1 cellular context compared by ENCODE assay signal in genomic region chr19:9584073-9584833, GRCh38.
TF ChIP-seq lines count a peak whose summit lies in the region.

Gene ZNF121 (minus strand): TSS chr19:9584504. CDS start chr19:9568097, 16,407 bp downstream.

TF ChIP-seq in K562, 482 proteins besides CTCF, POLR2A, EP300 and RAD21 (continued from another document and continues in another):
- TF ChIP-seq REST (CRISPR knock-in tag; IDR thresholded peaks at IDR 0.05; ENCODE audit: low read depth) (peak; percentile 71; the same call in 1 of the 2 replicates), FOXP4 (CRISPR knock-in tag; IDR thresholded peaks at IDR 0.05; ENCODE audit: borderline replicate concordance) (0 out of 2 replicates have a peak, but pooled peaks have one; percentile 42), CGGBP1 (CRISPR knock-in tag; IDR thresholded peaks at IDR 0.05) (no peak), ESRRA (IDR thresholded peaks at IDR 0.05; ENCODE audit: borderline replicate concordance, low read depth) (peak; percentile 38; the same call in 1 of the 2 replicates), TGIF2 (CRISPR knock-in tag; IDR thresholded peaks at IDR 0.05) (no peak), THRA (IDR thresholded peaks at IDR 0.05) (no peak), ZNF384 (IDR thresholded peaks at IDR 0.05; ENCODE audit: low read depth, low read length) (no peak), JUND (IDR thresholded peaks at IDR 0.05; ENCODE audit: borderline replicate concordance, low read depth, low read length) (peak; percentile 94), JUND (tag; IDR thresholded peaks at IDR 0.05; ENCODE audit: borderline replicate concordance, low read depth, low read length) (peak; percentile 92; the same call in 2 of the 3 replicates), HNRNPLL (IDR thresholded peaks at IDR 0.05; ENCODE audit: low read depth, low read length, poor library complexity, severe bottlenecking) (no peak), LARP7 (IDR thresholded peaks at IDR 0.05) (no peak), PHTF2 (CRISPR knock-in tag; IDR thresholded peaks at IDR 0.05) (no peak), NR3C1 (CRISPR knock-in tag; IDR thresholded peaks at IDR 0.05) (no peak), CEBPB (tag; IDR thresholded peaks at IDR 0.05) (no peak), ARID2 (IDR thresholded peaks at IDR 0.05) (no peak), NFRKB (IDR thresholded peaks at IDR 0.05; ENCODE audit: low read depth) (peak; percentile 93), ZNF586 (CRISPR knock-in tag; conservative IDR thresholded peaks at IDR 0.05) (no peak), SAFB2 (IDR thresholded peaks at IDR 0.05; ENCODE audit: borderline replicate concordance, low read depth, low read length, severe bottlenecking) (no peak), ARHGAP35 (IDR thresholded peaks at IDR 0.05; ENCODE audit: partially characterized antibody) (no peak), MTA3 (IDR thresholded peaks at IDR 0.05; ENCODE audit: borderline replicate concordance) (peak; percentile 81; the same call in 1 of the 2 replicates), DACH1 (IDR thresholded peaks at IDR 0.05; ENCODE audit: partially characterized antibody) (no peak), FUS (optimal IDR thresholded peaks at IDR 0.05; ENCODE audit: low read depth, low read length) (no peak), MAFG (tag; conservative IDR thresholded peaks at IDR 0.05) (no peak), PRDM10 (IDR thresholded peaks at IDR 0.05; ENCODE audit: partially characterized antibody) (peak; percentile 79), HDAC1 (IDR thresholded peaks at IDR 0.05) (peak in 1 of 2 experiments; percentile 96; a peak in 2 of 4 replicates), HIVEP1 (CRISPR knock-in tag; IDR thresholded peaks at IDR 0.05) (no peak), BRCA1 (IDR thresholded peaks at IDR 0.05) (no peak), BRCA1 (CRISPR knock-in tag; IDR thresholded peaks at IDR 0.05) (no peak), ZNF785 (CRISPR knock-in tag; IDR thresholded peaks at IDR 0.05) (no peak), ZSCAN29 (IDR thresholded peaks at IDR 0.05) (no peak), THAP7 (CRISPR knock-in tag; IDR thresholded peaks at IDR 0.05) (no peak), ZNF57 (CRISPR knock-in tag; IDR thresholded peaks at IDR 0.05) (no peak), ARID4B (CRISPR knock-in tag; IDR thresholded peaks at IDR 0.05) (peak; percentile 93), SRF (CRISPR knock-in tag; IDR thresholded peaks at IDR 0.05) (peak in 1 of 2 experiments; percentile 27; a peak in 1 of 4 replicates), MED1 (CRISPR knock-in tag; IDR thresholded peaks at IDR 0.05; ENCODE audit: borderline replicate concordance) (no peak), CBX8 (IDR thresholded peaks at IDR 0.05; ENCODE audit: borderline replicate concordance, extremely low read depth, low read depth, low read length, poor library complexity, severe bottlenecking) (no peak), CREB3 (tag; conservative IDR thresholded peaks at IDR 0.05; ENCODE audit: low read depth) (no peak), SNAPC5 (CRISPR knock-in tag; IDR thresholded peaks at IDR 0.05) (no peak), ZC3H4 (CRISPR knock-in tag; IDR thresholded peaks at IDR 0.05; ENCODE audit: borderline replicate concordance) (no peak), RBM14 (IDR thresholded peaks at IDR 0.05; ENCODE audit: borderline replicate concordance, insufficient read depth, low read depth, low read length) (peak; percentile 56; the same call in 1 of the 2 replicates), ZNF668 (CRISPR knock-in tag; IDR thresholded peaks at IDR 0.05) (no peak), YY1 (IDR thresholded peaks at IDR 0.05; ENCODE audit: borderline replicate concordance in 1 of 3, control insufficient read depth in 1 of 3, extremely low read depth in 1 of 3, insufficient read depth in 3 of 3, insufficient read length in 1 of 3, insufficient replicate concordance in 2 of 3, low read depth in 1 of 3, low read length in 2 of 3) (peak; percentile 84 to 98 (median 95)), ESRRB (CRISPR knock-in tag; IDR thresholded peaks at IDR 0.05; ENCODE audit: borderline replicate concordance) (no peak), DDX20 (tag; IDR thresholded peaks at IDR 0.05; ENCODE audit: low read depth) (no peak)
